9 cellular contexts compared by ENCODE assay signal in the genomic region with DNA sequence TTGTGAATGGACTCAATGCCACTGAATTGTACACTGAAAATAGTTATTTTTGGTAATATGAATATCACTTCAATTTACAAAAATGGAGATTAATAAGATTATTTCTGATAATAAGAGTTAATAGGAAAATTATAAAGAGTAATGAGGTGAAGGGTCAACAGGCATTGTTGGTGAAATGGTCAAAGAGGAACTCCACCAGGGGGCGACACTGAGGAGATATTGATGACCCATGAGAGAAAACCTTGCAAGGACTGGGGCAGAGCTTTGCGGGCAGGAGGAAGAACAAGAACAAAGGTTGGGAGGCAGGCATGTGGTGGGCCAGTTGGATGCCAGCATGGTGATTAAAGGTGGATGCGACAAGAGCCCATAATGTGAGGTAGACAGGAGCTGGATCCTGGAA.
DNase-seq lines count a peak whose midpoint lies in the region; ATAC-seq and TF ChIP-seq lines count a peak whose summit lies in the region.
"Had no signal": no experiment of that assay in that cellular context is flagged by ENCODE, and none has a peak within 500 bp of the region (broad histone marks: within the 10 kb centered on the region; RNA-seq: fewer than 3 reads in every experiment).

No MANE protein-coding gene starts in this region.

- DNase-seq in activated T-cell treated with anti-CD3 and anti-CD28 coated beads, Interleukin-2, amount 50 U/mL, for 72 hours: peak; percentile 11 to 29
- DNase-seq in activated T-cell treated with anti-CD3 and anti-CD28 coated beads, Interleukin-2, amount 50 U/mL, for 24 hours: no peak
- DNase-seq in brain microvascular endothelial cell (no peak), smooth muscle cell (lab: John Stamatoyannopoulos, UW; ENCODE audit: unreplicated experiment) (no peak), ureter (ENCODE audit: low spot score) (no peak), ovary (no peak)

- in situ Hi-C loops in brain microvascular endothelial cell (cut with HindIII; ENCODE audit: low pct_ligation_motif_present, low sequenced_read_pairs): no loop called here

- intact Hi-C loops in ovary (cut with DNase I): no loop called here

- no peaks in the 10 kb centered on the region for H3K27me3 Mint-ChIP-seq in activated T-cell treated with anti-CD3 and anti-CD28 coated beads, Interleukin-2, amount 50 U/mL, for 72 hours (ENCODE audit: low read depth)
- peaks cover under 1% of the 10 kb centered on the region for H3K27me3 Mint-ChIP-seq in activated T-cell treated with anti-CD3 and anti-CD28 coated beads, Interleukin-2, amount 50 U/mL, for 24 hours

- H3K4me3 Mint-ChIP-seq in activated T-cell treated with anti-CD3 and anti-CD28 coated beads, Interleukin-2, amount 50 U/mL, for 72 hours: no peak overlapping the region
- no peak overlapping the region for H3K4me3 Mint-ChIP-seq in activated T-cell treated with anti-CD3 and anti-CD28 coated beads, Interleukin-2, amount 50 U/mL, for 24 hours
- H3K4me3 Mint-ChIP-seq: activated naive CD8-positive, alpha-beta T cell had no signal

- no peak for TF ChIP-seq EP300 in ovary (IDR thresholded peaks at IDR 0.05)

- no peak for ATAC-seq in activated T-cell treated with anti-CD3 and anti-CD28 coated beads, Interleukin-2, amount 50 U/mL, for 72 hours (replicated peaks in 1 of 2)
- no peak for ATAC-seq in activated CD4-positive, CD25-positive, alpha-beta regulatory T cell treated with anti-CD3 and anti-CD28 coated beads, Interleukin-2, amount 50 U/mL, for 24 hours

- H3K4me3 ChIP-seq in KMS-11 (IDR thresholded peaks at IDR 0.05; ENCODE audit: insufficient read depth, low read depth, low read length): no peak overlapping the region
- H3K4me3 ChIP-seq in brain microvascular endothelial cell (ENCODE audit: low read depth, low read length): no peak overlapping the region
- no peak overlapping the region for H3K4me3 ChIP-seq in smooth muscle cell
- H3K4me3 ChIP-seq in ovary: no peak overlapping the region

- H3K4me2 ChIP-seq in KMS-11 (no peak overlapping the region), smooth muscle cell (no peak overlapping the region)

- H3K36me3 Mint-ChIP-seq in activated T-cell treated with anti-CD3 and anti-CD28 coated beads, Interleukin-2, amount 50 U/mL, for 72 hours (ENCODE audit: insufficient read depth in 2 of 2): no peaks in the 10 kb centered on the region
- H3K36me3 Mint-ChIP-seq in activated T-cell treated with anti-CD3 and anti-CD28 coated beads, Interleukin-2, amount 50 U/mL, for 24 hours (ENCODE audit: low read depth): no peaks in the 10 kb centered on the region

- no peaks in the 10 kb centered on the region for H3K4me1 Mint-ChIP-seq in activated T-cell treated with anti-CD3 and anti-CD28 coated beads, Interleukin-2, amount 50 U/mL, for 72 hours (ENCODE audit: low read depth)
- no peaks in the 10 kb centered on the region for H3K4me1 Mint-ChIP-seq in activated T-cell treated with anti-CD3 and anti-CD28 coated beads, Interleukin-2, amount 50 U/mL, for 24 hours (ENCODE audit: low read depth)

- no peaks in the 10 kb centered on the region for H3F3A ChIP-seq in smooth muscle cell (ENCODE audit: low read depth)

- H3K9me3 Mint-ChIP-seq in activated T-cell treated with anti-CD3 and anti-CD28 coated beads, Interleukin-2, amount 50 U/mL, for 72 hours: no peaks in the 10 kb centered on the region
- H3K9me3 Mint-ChIP-seq in activated T-cell treated with anti-CD3 and anti-CD28 coated beads, Interleukin-2, amount 50 U/mL, for 24 hours: no peaks in the 10 kb centered on the region

- WGBS in smooth muscle cell (ENCODE audit: low lambda C conversion rate): 69% methylated on average over 3 of the region's 3 CpGs
- 61 to 70% (median 69%) methylated on average over 3 of the region's 3 CpGs for WGBS in ovary, 3 donors

- H3K27me3 ChIP-seq in KMS-11 (ENCODE audit: insufficient read depth, low read depth): no peaks in the 10 kb centered on the region
- no peaks in the 10 kb centered on the region for H3K27me3 ChIP-seq in brain microvascular endothelial cell (replicated peaks)
- H3K27me3 ChIP-seq in smooth muscle cell (ENCODE audit: low read depth): no peaks in the 10 kb centered on the region
- no peaks in the 10 kb centered on the region for H3K27me3 ChIP-seq in ovary

- H3K9me3 ChIP-seq in smooth muscle cell (replicated peaks; ENCODE audit: low read depth) (no peaks in the 10 kb centered on the region), ovary (no peaks in the 10 kb centered on the region)

- no peaks in the 10 kb centered on the region for H4K20me1 ChIP-seq in KMS-11 (ENCODE audit: insufficient read depth)
- no peaks in the 10 kb centered on the region for H4K20me1 ChIP-seq in smooth muscle cell (ENCODE audit: low read depth)

- no peak for TF ChIP-seq POLR2A in ovary (IDR thresholded peaks at IDR 0.05)

- H2AFZ ChIP-seq in KMS-11 (ENCODE audit: low read depth) (no peak overlapping the region), smooth muscle cell (ENCODE audit: low read depth) (no peak overlapping the region)

- H3K79me2 ChIP-seq in KMS-11 (ENCODE audit: insufficient read depth, low read depth) (no peaks in the 10 kb centered on the region), smooth muscle cell (ENCODE audit: low read depth) (no peaks in the 10 kb centered on the region)

- no peak overlapping the region for H3K27ac Mint-ChIP-seq in activated T-cell treated with anti-CD3 and anti-CD28 coated beads, Interleukin-2, amount 50 U/mL, for 72 hours
- no peak overlapping the region for H3K27ac Mint-ChIP-seq in activated T-cell treated with anti-CD3 and anti-CD28 coated beads, Interleukin-2, amount 50 U/mL, for 24 hours
- H3K27ac Mint-ChIP-seq: activated naive CD8-positive, alpha-beta T cell had no signal

- TF ChIP-seq CTCF in KMS-11 (conservative IDR thresholded peaks at IDR 0.05; ENCODE audit: low read depth, low read length) (peak; percentile 68), brain microvascular endothelial cell (IDR thresholded peaks at IDR 0.05; ENCODE audit: low read depth, low read length, missing control alignments) (peak; percentile 19), smooth muscle cell (IDR thresholded peaks at IDR 0.05; ENCODE audit: borderline replicate concordance, insufficient read depth, poor library complexity, severe bottlenecking) (peak; percentile 33), ovary (IDR thresholded peaks at IDR 0.05) (no peak)

- H3K9ac ChIP-seq in KMS-11 (no peak overlapping the region), smooth muscle cell (ENCODE audit: low read depth) (no peak overlapping the region)

- no peak overlapping the region for H3K27ac ChIP-seq in KMS-11
- H3K27ac ChIP-seq in brain microvascular endothelial cell: no peak overlapping the region
- H3K27ac ChIP-seq in smooth muscle cell (ENCODE audit: low read depth): no peak overlapping the region
- H3K27ac ChIP-seq in ovary: no peak overlapping the region

- H3K36me3 ChIP-seq in KMS-11 (ENCODE audit: insufficient read depth) (no peaks in the 10 kb centered on the region), brain microvascular endothelial cell (replicated peaks) (no peaks in the 10 kb centered on the region), smooth muscle cell (ENCODE audit: low read depth) (no peaks in the 10 kb centered on the region), ovary (no peaks in the 10 kb centered on the region)

- H3K4me1 ChIP-seq in KMS-11 (ENCODE audit: low read depth, poor library complexity, severe bottlenecking) (no peaks in the 10 kb centered on the region), smooth muscle cell (ENCODE audit: low read depth) (no peaks in the 10 kb centered on the region), ovary (ENCODE audit: insufficient read depth) (no peaks in the 10 kb centered on the region)

Comparison
In these comparisons a context has a peak if more than half of its experiments do, and no peak if none do; other contexts are left out.
1. DNase-seq: peak in activated T-cell treated with anti-CD3 and anti-CD28 coated beads, Interleukin-2, amount 50 U/mL, for 72 hours (2 of 2); none in activated T-cell treated with anti-CD3 and anti-CD28 coated beads, Interleukin-2, amount 50 U/mL, for 24 hours (single experiment), brain microvascular endothelial cell (single experiment), smooth muscle cell (single experiment), ureter (single experiment) and ovary (0 of 5).
2. CTCF ChIP-seq: peak in KMS-11 (single experiment), brain microvascular endothelial cell (single experiment) and smooth muscle cell (single experiment); none in ovary (0 of 3).